ENCODE assay signal across 1 cellular context in the genomic region with DNA sequence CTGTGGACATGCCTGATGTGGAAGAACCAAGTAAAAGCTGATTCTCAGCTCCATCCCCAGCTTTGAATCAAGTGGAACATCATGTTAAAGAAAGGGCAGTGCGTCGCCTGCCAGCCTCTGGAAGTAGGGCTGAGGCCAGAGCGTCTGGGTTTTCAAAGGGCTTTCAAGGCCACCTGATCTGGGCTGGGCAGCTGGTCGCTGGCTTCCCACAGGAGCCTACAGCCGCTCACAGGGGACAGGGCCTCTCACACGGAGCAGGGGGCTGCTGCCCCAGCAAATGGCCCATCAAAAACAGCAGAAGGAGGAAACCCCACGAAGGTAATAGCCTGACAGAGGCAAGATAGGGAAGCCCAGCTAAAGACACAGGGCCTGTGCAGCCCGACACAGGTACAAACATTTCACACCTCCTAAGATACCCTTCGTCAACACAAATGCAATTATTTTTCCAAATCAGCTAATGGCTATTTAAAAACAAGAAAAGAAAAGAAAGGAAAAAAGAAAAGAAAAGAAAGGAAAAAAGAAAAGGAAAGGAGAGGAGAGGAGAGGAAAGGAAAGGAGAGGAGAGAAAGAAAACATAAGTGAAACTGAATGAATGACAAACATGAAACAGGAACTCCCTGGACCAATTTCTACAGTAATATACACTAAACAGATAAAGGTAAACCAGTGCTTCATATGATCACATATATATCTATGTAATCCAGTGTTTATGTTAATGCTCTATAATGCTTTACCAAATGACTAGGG.
TF ChIP-seq lines count a peak whose summit lies in the region.

No MANE protein-coding gene starts in this region.

TF ChIP-seq in HEK293, 187 proteins besides CTCF, POLR2A, EP300 and RAD21:
- TF ChIP-seq, protein P1, sequence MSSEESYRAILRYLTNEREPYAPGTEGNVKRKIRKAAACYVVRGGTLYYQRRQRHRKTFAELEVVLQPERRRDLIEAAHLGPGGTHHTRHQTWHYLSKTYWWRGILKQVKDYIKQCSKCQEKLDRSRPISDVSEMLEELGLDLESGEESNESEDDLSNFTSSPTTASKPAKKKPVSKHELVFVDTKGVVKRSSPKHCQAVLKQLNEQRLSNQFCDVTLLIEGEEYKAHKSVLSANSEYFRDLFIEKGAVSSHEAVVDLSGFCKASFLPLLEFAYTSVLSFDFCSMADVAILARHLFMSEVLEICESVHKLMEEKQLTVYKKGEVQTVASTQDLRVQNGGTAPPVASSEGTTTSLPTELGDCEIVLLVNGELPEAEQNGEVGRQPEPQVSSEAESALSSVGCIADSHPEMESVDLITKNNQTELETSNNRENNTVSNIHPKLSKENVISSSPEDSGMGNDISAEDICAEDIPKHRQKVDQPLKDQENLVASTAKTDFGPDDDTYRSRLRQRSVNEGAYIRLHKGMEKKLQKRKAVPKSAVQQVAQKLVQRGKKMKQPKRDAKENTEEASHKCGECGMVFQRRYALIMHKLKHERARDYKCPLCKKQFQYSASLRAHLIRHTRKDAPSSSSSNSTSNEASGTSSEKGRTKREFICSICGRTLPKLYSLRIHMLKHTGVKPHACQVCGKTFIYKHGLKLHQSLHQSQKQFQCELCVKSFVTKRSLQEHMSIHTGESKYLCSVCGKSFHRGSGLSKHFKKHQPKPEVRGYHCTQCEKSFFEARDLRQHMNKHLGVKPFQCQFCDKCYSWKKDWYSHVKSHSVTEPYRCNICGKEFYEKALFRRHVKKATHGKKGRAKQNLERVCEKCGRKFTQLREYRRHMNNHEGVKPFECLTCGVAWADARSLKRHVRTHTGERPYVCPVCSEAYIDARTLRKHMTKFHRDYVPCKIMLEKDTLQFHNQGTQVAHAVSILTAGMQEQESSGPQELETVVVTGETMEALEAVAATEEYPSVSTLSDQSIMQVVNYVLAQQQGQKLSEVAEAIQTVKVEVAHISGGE (tag by site-specific recombination; conservative IDR thresholded peaks at IDR 0.05; ENCODE audit: low read depth), result no peak
- TF ChIP-seq ZNF311 (tag by site-specific recombination; IDR thresholded peaks at IDR 0.05; ENCODE audit: borderline replicate concordance) (no peak), PRDM1 (tag by site-specific recombination; IDR thresholded peaks at IDR 0.05) (peak; percentile 97)
TF ChIP-seq in HEK293: peak in this region for 1.
